ENCODE assay signal across 16 cellular contexts in the genomic region with DNA sequence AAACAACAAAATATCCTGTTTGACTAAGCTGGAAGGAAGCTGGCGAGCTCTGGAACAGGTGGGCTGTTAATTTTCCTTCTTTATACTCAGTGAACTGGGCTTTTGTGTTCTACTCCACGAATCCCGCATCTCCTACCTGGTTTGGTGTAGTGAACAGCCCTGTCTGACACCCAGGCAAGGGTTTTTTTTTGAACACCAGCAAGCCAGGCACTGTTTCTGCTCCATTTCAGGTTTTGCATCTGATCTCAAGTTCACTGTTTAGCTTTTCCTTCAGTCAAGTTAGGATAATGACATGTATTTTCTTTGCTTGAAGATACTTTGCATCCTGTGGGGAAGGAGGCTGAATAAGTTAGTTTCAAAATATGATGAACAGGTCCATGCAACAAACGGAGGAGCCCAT.
"Had no signal": no experiment of that assay in that cellular context is flagged by ENCODE, and none has a peak within 500 bp of the region (broad histone marks: within the 10 kb centered on the region; RNA-seq: fewer than 3 reads in every experiment).

No MANE protein-coding gene starts in this region.

- H3K4me3 ChIP-seq: esophagus squamous epithelium, skin epidermis, tibial nerve, uterus had no signal

- H3K9me3 ChIP-seq: esophagus squamous epithelium, tibial nerve, uterus had no signal

- H3K4me3 Mint-ChIP-seq: activated T-cell treated with anti-CD3 and anti-CD28 coated beads, Interleukin-2, amount 50 U/mL, for 4 hours; natural killer cell treated with Interleukin-12 subunit alpha and Interleukin-12 subunit beta and Interleukin-15 and Interleukin-18, amount 100 ng/mL, for 72 hours; T-helper 2 cell treated with Interferon-gamma antibody and Interleukin-4, amounts not matched to agents 5 μg/mL and 100 μg/mL, for 36 hours had no signal

- H3K36me3 ChIP-seq: esophagus squamous epithelium, tibial nerve, uterus had no signal

- ATAC-seq: activated T-cell treated with anti-CD3 and anti-CD28 coated beads, Interleukin-2, amount 50 U/mL, for 4 hours; natural killer cell treated with Interleukin-12 subunit alpha and Interleukin-12 subunit beta and Interleukin-15 and Interleukin-18, amount 100 ng/mL, for 72 hours had no signal

- DNase-seq: activated effector memory CD4-positive, alpha-beta T cell treated with Interleukin-2 at 50 U/mL for 16 hours; activated naive CD4-positive, alpha-beta T cell treated with anti-CD3 and anti-CD28 coated beads, Interleukin-2, amount 50 U/mL, for 16 hours; activated T-cell treated with anti-CD3 and anti-CD28 coated beads, Interleukin-2, amount 50 U/mL, for 4 hours; esophagus squamous epithelium; hippocampal formation; kidney; posterior cingulate gyrus; stimulated activated CD4-positive, alpha-beta T cell treated with anti-CD3 and anti-CD28 coated beads, Interleukin-4, amount 100 ng/mL, for 24 hours; stimulated activated CD8-positive, alpha-beta memory T cell treated with anti-CD3 and anti-CD28 coated beads, Interleukin-4, amount 100 ng/mL, for 48 hours; stimulated activated naive CD4-positive, alpha-beta T cell treated with Interleukin-2 at 50 U/mL for 16 hours; substantia nigra; uterus had no signal

- H3K4me1 ChIP-seq: uterus had no signal

- H3K27ac ChIP-seq: tibial nerve had no signal

- H3K27me3 Mint-ChIP-seq: natural killer cell treated with Interleukin-12 subunit alpha and Interleukin-12 subunit beta and Interleukin-15 and Interleukin-18, amount 100 ng/mL, for 72 hours had no signal

- H3K9me3 Mint-ChIP-seq: activated T-cell treated with anti-CD3 and anti-CD28 coated beads, Interleukin-2, amount 50 U/mL, for 4 hours; natural killer cell treated with Interleukin-12 subunit alpha and Interleukin-12 subunit beta and Interleukin-15 and Interleukin-18, amount 100 ng/mL, for 72 hours; T-helper 2 cell treated with Interferon-gamma antibody and Interleukin-4, amounts not matched to agents 5 μg/mL and 100 μg/mL, for 36 hours had no signal

- H3K27ac Mint-ChIP-seq: natural killer cell treated with Interleukin-12 subunit alpha and Interleukin-12 subunit beta and Interleukin-15 and Interleukin-18, amount 100 ng/mL, for 72 hours; T-helper 2 cell treated with Interferon-gamma antibody and Interleukin-4, amounts not matched to agents 5 μg/mL and 100 μg/mL, for 36 hours had no signal

- H3K27me3 ChIP-seq: esophagus squamous epithelium, tibial nerve, uterus had no signal
